ENCODE assay signal across 1 cellular context in the genomic region with DNA sequence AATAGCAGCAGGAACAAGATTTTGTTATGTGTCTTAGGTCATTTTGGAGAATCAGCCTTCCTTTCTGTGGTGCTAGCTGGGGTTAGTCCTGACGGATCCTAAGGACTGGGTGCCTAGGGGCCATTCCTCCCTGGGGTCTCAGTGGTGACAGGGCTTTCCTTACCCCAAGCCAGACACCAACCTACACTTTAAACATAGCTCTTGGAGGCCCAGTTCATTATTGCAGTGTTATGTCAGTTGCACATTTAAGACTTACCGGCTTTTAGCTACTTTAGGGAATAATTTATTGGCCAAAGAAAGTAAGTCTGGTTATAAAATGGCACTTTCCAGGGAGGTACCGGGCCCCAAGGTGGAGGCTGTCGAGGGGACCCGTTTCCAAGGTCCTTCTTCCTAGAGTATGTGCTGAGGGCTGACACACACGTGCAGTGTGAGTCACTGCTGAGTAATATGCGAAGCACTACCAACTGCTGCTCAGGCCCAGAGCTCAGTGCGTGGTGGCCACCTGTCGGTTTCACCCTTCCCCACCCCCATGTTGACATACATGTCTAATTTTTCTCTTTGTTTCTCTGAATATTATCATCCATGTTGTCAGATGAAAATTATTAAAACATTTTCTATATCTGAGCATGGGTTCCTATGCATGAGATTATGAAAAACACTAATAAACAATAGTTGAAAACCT.
A peak's percentile ranks its signal among the peaks of the same experiment; 100 is the strongest.
TF ChIP-seq lines count a peak whose summit lies in the region.

No MANE protein-coding gene starts in this region.

TF ChIP-seq in SK-N-SH, 30 proteins besides CTCF, POLR2A, EP300 and RAD21 (continued from another document):
- TF ChIP-seq RXRA (IDR thresholded peaks at IDR 0.05; ENCODE audit: borderline replicate concordance, low read depth) (peak; percentile 28; the same call in 1 of the 2 replicates), SMC3 (IDR thresholded peaks at IDR 0.05; ENCODE audit: low read depth, low read length) (no peak), TCF12 (IDR thresholded peaks at IDR 0.05) (peak; percentile 94), POLR2AphosphoS5 (IDR thresholded peaks at IDR 0.05; ENCODE audit: low read depth, low read length) (peak; percentile 68; the same call in 1 of the 2 replicates), MEF2A (IDR thresholded peaks at IDR 0.05; ENCODE audit: borderline replicate concordance, low read depth) (no peak), FOXJ3 (CRISPR knock-in tag; IDR thresholded peaks at IDR 0.05) (no peak), FOXM1 (IDR thresholded peaks at IDR 0.05; ENCODE audit: low read depth) (no peak), NFIC (IDR thresholded peaks at IDR 0.05; ENCODE audit: borderline replicate concordance) (peak; percentile 12; the same call in 1 of the 2 replicates)
- TF ChIP-seq, protein P1, sequence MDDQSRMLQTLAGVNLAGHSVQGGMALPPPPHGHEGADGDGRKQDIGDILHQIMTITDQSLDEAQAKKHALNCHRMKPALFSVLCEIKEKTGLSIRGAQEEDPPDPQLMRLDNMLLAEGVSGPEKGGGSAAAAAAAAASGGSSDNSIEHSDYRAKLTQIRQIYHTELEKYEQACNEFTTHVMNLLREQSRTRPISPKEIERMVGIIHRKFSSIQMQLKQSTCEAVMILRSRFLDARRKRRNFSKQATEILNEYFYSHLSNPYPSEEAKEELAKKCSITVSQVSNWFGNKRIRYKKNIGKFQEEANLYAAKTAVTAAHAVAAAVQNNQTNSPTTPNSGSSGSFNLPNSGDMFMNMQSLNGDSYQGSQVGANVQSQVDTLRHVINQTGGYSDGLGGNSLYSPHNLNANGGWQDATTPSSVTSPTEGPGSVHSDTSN (IDR thresholded peaks at IDR 0.05) = peak; percentile 40; the same call in 1 of the 2 replicates
- TF ChIP-seq, protein P2, sequence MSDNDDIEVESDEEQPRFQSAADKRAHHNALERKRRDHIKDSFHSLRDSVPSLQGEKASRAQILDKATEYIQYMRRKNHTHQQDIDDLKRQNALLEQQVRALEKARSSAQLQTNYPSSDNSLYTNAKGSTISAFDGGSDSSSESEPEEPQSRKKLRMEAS (IDR thresholded peaks at IDR 0.05; ENCODE audit: low read depth) = peak; percentile 98
- TF ChIP-seq, protein P3, sequence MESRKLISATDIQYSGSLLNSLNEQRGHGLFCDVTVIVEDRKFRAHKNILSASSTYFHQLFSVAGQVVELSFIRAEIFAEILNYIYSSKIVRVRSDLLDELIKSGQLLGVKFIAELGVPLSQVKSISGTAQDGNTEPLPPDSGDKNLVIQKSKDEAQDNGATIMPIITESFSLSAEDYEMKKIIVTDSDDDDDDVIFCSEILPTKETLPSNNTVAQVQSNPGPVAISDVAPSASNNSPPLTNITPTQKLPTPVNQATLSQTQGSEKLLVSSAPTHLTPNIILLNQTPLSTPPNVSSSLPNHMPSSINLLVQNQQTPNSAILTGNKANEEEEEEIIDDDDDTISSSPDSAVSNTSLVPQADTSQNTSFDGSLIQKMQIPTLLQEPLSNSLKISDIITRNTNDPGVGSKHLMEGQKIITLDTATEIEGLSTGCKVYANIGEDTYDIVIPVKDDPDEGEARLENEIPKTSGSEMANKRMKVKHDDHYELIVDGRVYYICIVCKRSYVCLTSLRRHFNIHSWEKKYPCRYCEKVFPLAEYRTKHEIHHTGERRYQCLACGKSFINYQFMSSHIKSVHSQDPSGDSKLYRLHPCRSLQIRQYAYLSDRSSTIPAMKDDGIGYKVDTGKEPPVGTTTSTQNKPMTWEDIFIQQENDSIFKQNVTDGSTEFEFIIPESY (IDR thresholded peaks at IDR 0.05; ENCODE audit: borderline replicate concordance, low read depth) = no peak
- TF ChIP-seq, protein P4, sequence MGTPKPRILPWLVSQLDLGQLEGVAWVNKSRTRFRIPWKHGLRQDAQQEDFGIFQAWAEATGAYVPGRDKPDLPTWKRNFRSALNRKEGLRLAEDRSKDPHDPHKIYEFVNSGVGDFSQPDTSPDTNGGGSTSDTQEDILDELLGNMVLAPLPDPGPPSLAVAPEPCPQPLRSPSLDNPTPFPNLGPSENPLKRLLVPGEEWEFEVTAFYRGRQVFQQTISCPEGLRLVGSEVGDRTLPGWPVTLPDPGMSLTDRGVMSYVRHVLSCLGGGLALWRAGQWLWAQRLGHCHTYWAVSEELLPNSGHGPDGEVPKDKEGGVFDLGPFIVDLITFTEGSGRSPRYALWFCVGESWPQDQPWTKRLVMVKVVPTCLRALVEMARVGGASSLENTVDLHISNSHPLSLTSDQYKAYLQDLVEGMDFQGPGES (IDR thresholded peaks at IDR 0.05; ENCODE audit: low read depth, low read length) = no peak
